In the genomic region with DNA sequence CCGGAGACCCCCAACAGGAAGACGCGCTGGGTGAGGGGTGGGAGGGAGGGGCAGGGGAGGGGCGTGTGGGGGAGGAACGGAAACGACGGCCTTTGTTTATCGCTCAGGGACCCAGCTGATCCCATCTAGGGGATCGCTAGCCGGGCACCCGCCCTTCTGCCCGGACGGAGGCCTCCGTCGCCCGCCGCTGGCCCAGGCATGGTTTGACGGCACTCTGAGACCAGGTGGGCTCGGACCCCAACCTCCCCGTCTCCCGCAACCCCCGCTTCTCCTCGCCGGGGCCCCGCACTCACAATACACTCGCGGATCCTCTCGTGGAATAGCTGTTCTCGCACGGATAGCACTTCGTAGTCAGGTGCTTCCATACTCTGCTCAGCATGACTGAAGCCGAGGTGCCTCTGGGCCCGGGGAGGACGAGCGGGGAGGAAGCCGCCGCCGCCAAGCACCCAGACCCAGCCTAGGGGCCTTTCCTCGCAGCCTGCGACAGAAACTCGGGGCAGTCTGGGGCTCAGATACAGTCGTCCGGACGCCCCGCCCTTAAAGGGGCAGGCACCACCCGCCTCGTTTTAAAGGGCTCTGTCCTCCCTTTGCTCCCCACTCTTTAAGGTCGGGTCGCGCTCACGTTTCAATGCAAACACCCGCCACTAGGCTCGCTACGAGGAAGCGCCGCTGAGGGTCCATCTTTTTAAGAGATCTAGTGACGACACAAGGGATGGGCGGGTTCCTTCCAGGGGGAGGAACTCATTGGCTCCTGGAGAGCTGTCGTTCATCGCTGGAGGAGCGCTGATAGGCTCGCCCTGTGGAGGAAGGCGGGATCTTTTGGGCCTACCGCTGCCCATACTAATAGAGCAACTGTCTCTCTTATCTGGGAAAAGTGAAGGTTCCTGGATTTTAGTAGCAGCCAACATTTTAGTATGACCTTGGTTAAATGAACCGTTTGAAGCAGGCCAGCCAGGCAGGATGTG, we compare ENCODE assay signal across 1 cellular context.
TF ChIP-seq lines count a peak whose summit lies in the region.

A gene with protein sequence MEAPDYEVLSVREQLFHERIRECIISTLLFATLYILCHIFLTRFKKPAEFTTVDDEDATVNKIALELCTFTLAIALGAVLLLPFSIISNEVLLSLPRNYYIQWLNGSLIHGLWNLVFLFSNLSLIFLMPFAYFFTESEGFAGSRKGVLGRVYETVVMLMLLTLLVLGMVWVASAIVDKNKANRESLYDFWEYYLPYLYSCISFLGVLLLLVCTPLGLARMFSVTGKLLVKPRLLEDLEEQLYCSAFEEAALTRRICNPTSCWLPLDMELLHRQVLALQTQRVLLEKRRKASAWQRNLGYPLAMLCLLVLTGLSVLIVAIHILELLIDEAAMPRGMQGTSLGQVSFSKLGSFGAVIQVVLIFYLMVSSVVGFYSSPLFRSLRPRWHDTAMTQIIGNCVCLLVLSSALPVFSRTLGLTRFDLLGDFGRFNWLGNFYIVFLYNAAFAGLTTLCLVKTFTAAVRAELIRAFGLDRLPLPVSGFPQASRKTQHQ (minus strand): TSS at position 657 of the 965 bp plus-strand sequence. CDS start 292 bp downstream, at position 365.

TF ChIP-seq in HepG2, 621 proteins besides CTCF, POLR2A, EP300 and RAD21 (continued from another document and continues in another):
- TF ChIP-seq, protein P1, sequence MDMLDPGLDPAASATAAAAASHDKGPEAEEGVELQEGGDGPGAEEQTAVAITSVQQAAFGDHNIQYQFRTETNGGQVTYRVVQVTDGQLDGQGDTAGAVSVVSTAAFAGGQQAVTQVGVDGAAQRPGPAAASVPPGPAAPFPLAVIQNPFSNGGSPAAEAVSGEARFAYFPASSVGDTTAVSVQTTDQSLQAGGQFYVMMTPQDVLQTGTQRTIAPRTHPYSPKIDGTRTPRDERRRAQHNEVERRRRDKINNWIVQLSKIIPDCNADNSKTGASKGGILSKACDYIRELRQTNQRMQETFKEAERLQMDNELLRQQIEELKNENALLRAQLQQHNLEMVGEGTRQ (IDR thresholded peaks at IDR 0.05; ENCODE audit: low read depth, low read length): no peak
- TF ChIP-seq, protein P1 (CRISPR knock-in tag; IDR thresholded peaks at IDR 0.05; ENCODE audit: borderline replicate concordance): no peak
- TF ChIP-seq, protein P2, sequence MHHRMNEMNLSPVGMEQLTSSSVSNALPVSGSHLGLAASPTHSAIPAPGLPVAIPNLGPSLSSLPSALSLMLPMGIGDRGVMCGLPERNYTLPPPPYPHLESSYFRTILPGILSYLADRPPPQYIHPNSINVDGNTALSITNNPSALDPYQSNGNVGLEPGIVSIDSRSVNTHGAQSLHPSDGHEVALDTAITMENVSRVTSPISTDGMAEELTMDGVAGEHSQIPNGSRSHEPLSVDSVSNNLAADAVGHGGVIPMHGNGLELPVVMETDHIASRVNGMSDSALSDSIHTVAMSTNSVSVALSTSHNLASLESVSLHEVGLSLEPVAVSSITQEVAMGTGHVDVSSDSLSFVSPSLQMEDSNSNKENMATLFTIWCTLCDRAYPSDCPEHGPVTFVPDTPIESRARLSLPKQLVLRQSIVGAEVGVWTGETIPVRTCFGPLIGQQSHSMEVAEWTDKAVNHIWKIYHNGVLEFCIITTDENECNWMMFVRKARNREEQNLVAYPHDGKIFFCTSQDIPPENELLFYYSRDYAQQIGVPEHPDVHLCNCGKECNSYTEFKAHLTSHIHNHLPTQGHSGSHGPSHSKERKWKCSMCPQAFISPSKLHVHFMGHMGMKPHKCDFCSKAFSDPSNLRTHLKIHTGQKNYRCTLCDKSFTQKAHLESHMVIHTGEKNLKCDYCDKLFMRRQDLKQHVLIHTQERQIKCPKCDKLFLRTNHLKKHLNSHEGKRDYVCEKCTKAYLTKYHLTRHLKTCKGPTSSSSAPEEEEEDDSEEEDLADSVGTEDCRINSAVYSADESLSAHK (CRISPR knock-in tag; IDR thresholded peaks at IDR 0.05; ENCODE audit: borderline replicate concordance): no peak
- TF ChIP-seq CHD4 (IDR thresholded peaks at IDR 0.05; ENCODE audit: borderline replicate concordance, low read length): no peak
- no peak for TF ChIP-seq ZNF577 (CRISPR knock-in tag; IDR thresholded peaks at IDR 0.05; ENCODE audit: borderline replicate concordance, low read depth)
- no peak; the same call in 1 of the 2 replicates for TF ChIP-seq ZNF672 (CRISPR knock-in tag; IDR thresholded peaks at IDR 0.05)
- TF ChIP-seq, protein P3, sequence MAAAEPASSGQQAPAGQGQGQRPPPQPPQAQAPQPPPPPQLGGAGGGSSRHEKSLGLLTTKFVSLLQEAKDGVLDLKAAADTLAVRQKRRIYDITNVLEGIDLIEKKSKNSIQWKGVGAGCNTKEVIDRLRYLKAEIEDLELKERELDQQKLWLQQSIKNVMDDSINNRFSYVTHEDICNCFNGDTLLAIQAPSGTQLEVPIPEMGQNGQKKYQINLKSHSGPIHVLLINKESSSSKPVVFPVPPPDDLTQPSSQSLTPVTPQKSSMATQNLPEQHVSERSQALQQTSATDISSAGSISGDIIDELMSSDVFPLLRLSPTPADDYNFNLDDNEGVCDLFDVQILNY (CRISPR knock-in tag; conservative IDR thresholded peaks at IDR 0.05): no peak
- TF ChIP-seq ETV6 (CRISPR knock-in tag; conservative IDR thresholded peaks at IDR 0.05): no peak
- TF ChIP-seq ZNF7 (CRISPR knock-in tag; IDR thresholded peaks at IDR 0.05): no peak
- TF ChIP-seq YY1 (IDR thresholded peaks at IDR 0.05; ENCODE audit: insufficient read depth, insufficient replicate concordance, low read depth, low read length): peak; percentile 68
- TF ChIP-seq ZNF264 (CRISPR knock-in tag; IDR thresholded peaks at IDR 0.05): no peak
- TF ChIP-seq, protein P4, sequence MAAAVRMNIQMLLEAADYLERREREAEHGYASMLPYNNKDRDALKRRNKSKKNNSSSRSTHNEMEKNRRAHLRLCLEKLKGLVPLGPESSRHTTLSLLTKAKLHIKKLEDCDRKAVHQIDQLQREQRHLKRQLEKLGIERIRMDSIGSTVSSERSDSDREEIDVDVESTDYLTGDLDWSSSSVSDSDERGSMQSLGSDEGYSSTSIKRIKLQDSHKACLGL (CRISPR knock-in tag; IDR thresholded peaks at IDR 0.05): peak; percentile 65; the same call in 1 of the 2 replicates
- TF ChIP-seq ZNF556 (CRISPR knock-in tag; IDR thresholded peaks at IDR 0.05; ENCODE audit: borderline replicate concordance): peak; percentile 35; the same call in 1 of the 2 replicates
- TF ChIP-seq TCF7L2 (IDR thresholded peaks at IDR 0.05; ENCODE audit: low read depth, low read length): no peak
- TF ChIP-seq, protein P5, sequence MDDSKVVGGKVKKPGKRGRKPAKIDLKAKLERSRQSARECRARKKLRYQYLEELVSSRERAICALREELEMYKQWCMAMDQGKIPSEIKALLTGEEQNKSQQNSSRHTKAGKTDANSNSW (CRISPR knock-in tag; IDR thresholded peaks at IDR 0.05; ENCODE audit: borderline replicate concordance): no peak
- no peak for TF ChIP-seq HNRNPL (IDR thresholded peaks at IDR 0.05; ENCODE audit: low read depth, low read length)
- no peak for TF ChIP-seq TBP (CRISPR knock-in tag; IDR thresholded peaks at IDR 0.05)
- TF ChIP-seq, protein P6, sequence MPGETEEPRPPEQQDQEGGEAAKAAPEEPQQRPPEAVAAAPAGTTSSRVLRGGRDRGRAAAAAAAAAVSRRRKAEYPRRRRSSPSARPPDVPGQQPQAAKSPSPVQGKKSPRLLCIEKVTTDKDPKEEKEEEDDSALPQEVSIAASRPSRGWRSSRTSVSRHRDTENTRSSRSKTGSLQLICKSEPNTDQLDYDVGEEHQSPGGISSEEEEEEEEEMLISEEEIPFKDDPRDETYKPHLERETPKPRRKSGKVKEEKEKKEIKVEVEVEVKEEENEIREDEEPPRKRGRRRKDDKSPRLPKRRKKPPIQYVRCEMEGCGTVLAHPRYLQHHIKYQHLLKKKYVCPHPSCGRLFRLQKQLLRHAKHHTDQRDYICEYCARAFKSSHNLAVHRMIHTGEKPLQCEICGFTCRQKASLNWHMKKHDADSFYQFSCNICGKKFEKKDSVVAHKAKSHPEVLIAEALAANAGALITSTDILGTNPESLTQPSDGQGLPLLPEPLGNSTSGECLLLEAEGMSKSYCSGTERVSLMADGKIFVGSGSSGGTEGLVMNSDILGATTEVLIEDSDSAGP (CRISPR knock-in tag; IDR thresholded peaks at IDR 0.05; ENCODE audit: borderline replicate concordance): peak; percentile 99
- TF ChIP-seq MIER2 (CRISPR knock-in tag; IDR thresholded peaks at IDR 0.05): no peak
- TF ChIP-seq, protein P7, sequence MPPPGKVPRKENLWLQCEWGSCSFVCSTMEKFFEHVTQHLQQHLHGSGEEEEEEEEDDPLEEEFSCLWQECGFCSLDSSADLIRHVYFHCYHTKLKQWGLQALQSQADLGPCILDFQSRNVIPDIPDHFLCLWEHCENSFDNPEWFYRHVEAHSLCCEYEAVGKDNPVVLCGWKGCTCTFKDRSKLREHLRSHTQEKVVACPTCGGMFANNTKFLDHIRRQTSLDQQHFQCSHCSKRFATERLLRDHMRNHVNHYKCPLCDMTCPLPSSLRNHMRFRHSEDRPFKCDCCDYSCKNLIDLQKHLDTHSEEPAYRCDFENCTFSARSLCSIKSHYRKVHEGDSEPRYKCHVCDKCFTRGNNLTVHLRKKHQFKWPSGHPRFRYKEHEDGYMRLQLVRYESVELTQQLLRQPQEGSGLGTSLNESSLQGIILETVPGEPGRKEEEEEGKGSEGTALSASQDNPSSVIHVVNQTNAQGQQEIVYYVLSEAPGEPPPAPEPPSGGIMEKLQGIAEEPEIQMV (CRISPR knock-in tag; IDR thresholded peaks at IDR 0.05; ENCODE audit: low read depth): no peak
- TF ChIP-seq, protein P8, sequence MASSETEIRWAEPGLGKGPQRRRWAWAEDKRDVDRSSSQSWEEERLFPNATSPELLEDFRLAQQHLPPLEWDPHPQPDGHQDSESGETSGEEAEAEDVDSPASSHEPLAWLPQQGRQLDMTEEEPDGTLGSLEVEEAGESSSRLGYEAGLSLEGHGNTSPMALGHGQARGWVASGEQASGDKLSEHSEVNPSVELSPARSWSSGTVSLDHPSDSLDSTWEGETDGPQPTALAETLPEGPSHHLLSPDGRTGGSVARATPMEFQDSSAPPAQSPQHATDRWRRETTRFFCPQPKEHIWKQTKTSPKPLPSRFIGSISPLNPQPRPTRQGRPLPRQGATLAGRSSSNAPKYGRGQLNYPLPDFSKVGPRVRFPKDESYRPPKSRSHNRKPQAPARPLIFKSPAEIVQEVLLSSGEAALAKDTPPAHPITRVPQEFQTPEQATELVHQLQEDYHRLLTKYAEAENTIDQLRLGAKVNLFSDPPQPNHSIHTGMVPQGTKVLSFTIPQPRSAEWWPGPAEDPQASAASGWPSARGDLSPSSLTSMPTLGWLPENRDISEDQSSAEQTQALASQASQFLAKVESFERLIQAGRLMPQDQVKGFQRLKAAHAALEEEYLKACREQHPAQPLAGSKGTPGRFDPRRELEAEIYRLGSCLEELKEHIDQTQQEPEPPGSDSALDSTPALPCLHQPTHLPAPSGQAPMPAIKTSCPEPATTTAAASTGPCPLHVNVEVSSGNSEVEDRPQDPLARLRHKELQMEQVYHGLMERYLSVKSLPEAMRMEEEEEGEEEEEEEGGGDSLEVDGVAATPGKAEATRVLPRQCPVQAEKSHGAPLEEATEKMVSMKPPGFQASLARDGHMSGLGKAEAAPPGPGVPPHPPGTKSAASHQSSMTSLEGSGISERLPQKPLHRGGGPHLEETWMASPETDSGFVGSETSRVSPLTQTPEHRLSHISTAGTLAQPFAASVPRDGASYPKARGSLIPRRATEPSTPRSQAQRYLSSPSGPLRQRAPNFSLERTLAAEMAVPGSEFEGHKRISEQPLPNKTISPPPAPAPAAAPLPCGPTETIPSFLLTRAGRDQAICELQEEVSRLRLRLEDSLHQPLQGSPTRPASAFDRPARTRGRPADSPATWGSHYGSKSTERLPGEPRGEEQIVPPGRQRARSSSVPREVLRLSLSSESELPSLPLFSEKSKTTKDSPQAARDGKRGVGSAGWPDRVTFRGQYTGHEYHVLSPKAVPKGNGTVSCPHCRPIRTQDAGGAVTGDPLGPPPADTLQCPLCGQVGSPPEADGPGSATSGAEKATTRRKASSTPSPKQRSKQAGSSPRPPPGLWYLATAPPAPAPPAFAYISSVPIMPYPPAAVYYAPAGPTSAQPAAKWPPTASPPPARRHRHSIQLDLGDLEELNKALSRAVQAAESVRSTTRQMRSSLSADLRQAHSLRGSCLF (CRISPR knock-in tag; IDR thresholded peaks at IDR 0.05; ENCODE audit: borderline replicate concordance): no peak
- no peak for TF ChIP-seq FOXK2 (IDR thresholded peaks at IDR 0.05)
- TF ChIP-seq, protein P9, sequence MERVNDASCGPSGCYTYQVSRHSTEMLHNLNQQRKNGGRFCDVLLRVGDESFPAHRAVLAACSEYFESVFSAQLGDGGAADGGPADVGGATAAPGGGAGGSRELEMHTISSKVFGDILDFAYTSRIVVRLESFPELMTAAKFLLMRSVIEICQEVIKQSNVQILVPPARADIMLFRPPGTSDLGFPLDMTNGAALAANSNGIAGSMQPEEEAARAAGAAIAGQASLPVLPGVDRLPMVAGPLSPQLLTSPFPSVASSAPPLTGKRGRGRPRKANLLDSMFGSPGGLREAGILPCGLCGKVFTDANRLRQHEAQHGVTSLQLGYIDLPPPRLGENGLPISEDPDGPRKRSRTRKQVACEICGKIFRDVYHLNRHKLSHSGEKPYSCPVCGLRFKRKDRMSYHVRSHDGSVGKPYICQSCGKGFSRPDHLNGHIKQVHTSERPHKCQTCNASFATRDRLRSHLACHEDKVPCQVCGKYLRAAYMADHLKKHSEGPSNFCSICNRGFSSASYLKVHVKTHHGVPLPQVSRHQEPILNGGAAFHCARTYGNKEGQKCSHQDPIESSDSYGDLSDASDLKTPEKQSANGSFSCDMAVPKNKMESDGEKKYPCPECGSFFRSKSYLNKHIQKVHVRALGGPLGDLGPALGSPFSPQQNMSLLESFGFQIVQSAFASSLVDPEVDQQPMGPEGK (CRISPR knock-in tag; IDR thresholded peaks at IDR 0.05): peak; percentile 65; the same call in 1 of the 2 replicates
- TF ChIP-seq CBX5 (CRISPR knock-in tag; IDR thresholded peaks at IDR 0.05; ENCODE audit: borderline replicate concordance): no peak
- TF ChIP-seq, protein P10, sequence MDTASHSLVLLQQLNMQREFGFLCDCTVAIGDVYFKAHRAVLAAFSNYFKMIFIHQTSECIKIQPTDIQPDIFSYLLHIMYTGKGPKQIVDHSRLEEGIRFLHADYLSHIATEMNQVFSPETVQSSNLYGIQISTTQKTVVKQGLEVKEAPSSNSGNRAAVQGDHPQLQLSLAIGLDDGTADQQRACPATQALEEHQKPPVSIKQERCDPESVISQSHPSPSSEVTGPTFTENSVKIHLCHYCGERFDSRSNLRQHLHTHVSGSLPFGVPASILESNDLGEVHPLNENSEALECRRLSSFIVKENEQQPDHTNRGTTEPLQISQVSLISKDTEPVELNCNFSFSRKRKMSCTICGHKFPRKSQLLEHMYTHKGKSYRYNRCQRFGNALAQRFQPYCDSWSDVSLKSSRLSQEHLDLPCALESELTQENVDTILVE (CRISPR knock-in tag; IDR thresholded peaks at IDR 0.05): no peak
- peak; percentile 67 for TF ChIP-seq SIX4 (CRISPR knock-in tag; IDR thresholded peaks at IDR 0.05)
- TF ChIP-seq FOXA3 (CRISPR knock-in tag; IDR thresholded peaks at IDR 0.05): peak; percentile 49; the same call in 1 of the 2 replicates
- no peak for TF ChIP-seq NFIC (IDR thresholded peaks at IDR 0.05; ENCODE audit: low read length)
- TF ChIP-seq JUNB (CRISPR knock-in tag; IDR thresholded peaks at IDR 0.05; ENCODE audit: borderline replicate concordance): no peak
- TF ChIP-seq TMF1 (CRISPR knock-in tag; IDR thresholded peaks at IDR 0.05; ENCODE audit: low read depth): no peak
- peak; percentile 68 for TF ChIP-seq RBFOX2 (IDR thresholded peaks at IDR 0.05; ENCODE audit: low read depth, low read length)
- peak; percentile 41; the same call in 1 of the 2 replicates for TF ChIP-seq ZNF607 (CRISPR knock-in tag; IDR thresholded peaks at IDR 0.05; ENCODE audit: borderline replicate concordance)
- TF ChIP-seq CEBPG (CRISPR knock-in tag; IDR thresholded peaks at IDR 0.05): no peak
